Comparison of ENCODE assay signal across 8 cellular contexts in the genomic region with DNA sequence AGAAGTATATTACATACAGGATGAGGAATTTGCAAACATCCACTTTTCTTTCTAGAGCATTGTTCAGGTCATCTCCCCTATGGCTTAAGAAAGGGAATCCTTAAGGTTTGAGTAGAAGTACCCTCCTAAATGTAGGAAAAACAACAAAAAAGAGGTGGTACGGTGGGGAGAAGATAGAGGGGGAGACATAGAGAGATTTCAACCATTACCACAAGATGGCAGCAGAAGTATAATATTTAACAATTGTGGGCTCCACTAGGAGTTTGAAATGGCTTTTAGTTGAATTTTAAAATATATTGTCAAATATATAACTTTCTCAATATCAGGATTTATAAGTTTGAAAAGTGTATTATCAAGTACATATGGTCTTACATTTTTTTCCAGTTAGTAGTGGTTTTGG.
DNase-seq lines count a peak whose midpoint lies in the region; ATAC-seq and TF ChIP-seq lines count a peak whose summit lies in the region.

No MANE protein-coding gene starts in this region.

- intact Hi-C loops in activated CD4-positive, alpha-beta T cell treated with anti-CD3 and anti-CD28 coated beads for 36 hours (cut with DNase I, micrococcal nuclease) = loop anchor here (1.0 to 10.0 kb wide), 3 partner anchors 421 to 1215 kb away; no protein-coding TSS in a partner anchor

- no peak overlapping the region for H3K4me3 Mint-ChIP-seq in activated CD4-positive, alpha-beta T cell treated with anti-CD3 and anti-CD28 coated beads for 36 hours

- H3K9me3 ChIP-seq in neuronal stem cell (replicated peaks in 1 of 2; ENCODE audit: control insufficient read depth in 2 of 2, insufficient read depth in 1 of 2, low read depth in 1 of 2, low read length in 2 of 2) = no peaks in the 10 kb centered on the region

- no peak overlapping the region for H3K9ac ChIP-seq in neuronal stem cell (ENCODE audit: low read depth, low read length, poor library complexity)

- H3K4me2 ChIP-seq in neuronal stem cell (ENCODE audit: insufficient read depth, low read length, poor library complexity, severe bottlenecking) = no peak overlapping the region

- H3K36me3 Mint-ChIP-seq in activated CD4-positive, alpha-beta T cell treated with anti-CD3 and anti-CD28 coated beads for 36 hours (ENCODE audit: low read depth) = no peaks in the 10 kb centered on the region

- H4K8ac ChIP-seq in neuronal stem cell (ENCODE audit: low read depth, low read length) = no peak overlapping the region

- peak; percentile 26 for DNase-seq in M059J (ENCODE audit: low read depth)
- peak; percentile 30 for DNase-seq in dermis blood vessel endothelial cell
- DNase-seq in neuronal stem cell (ENCODE audit: low spot score) = no peak
- no peak for DNase-seq in activated CD4-positive, alpha-beta T cell treated with anti-CD3 and anti-CD28 coated beads, Interleukin-2, amount 50 U/mL, for 4 hours
- no peak for DNase-seq in activated CD4-positive, alpha-beta T cell treated with anti-CD3 and anti-CD28 coated beads for 36 hours
- no peak for DNase-seq in activated naive CD4-positive, alpha-beta T cell (lab: John Stamatoyannopoulos, UW)

- H2BK15ac ChIP-seq in neuronal stem cell (ENCODE audit: low read length) = no peak overlapping the region

- no peak overlapping the region for H2BK120ac ChIP-seq in neuronal stem cell (ENCODE audit: low read depth, low read length)

- H2AFZ ChIP-seq in neuronal stem cell (ENCODE audit: low read length) = peak overlapping the region; percentile 68

- TF ChIP-seq CTCF in 22Rv1 (IDR thresholded peaks at IDR 0.05) = peak; percentile 74
- peak; percentile 33; the same call in 1 of the 2 replicates for TF ChIP-seq CTCF in GM12875 (IDR thresholded peaks at IDR 0.05; ENCODE audit: borderline replicate concordance, insufficient read depth, low read depth, low read length)

- no peak overlapping the region for H3K18ac ChIP-seq in neuronal stem cell (ENCODE audit: low read length)

- H3K4ac ChIP-seq in neuronal stem cell (ENCODE audit: low read length) = no peak overlapping the region

- H3K4me1 Mint-ChIP-seq in activated CD4-positive, alpha-beta T cell treated with anti-CD3 and anti-CD28 coated beads for 36 hours = no peaks in the 10 kb centered on the region

- H3K27me3 ChIP-seq in neuronal stem cell (ENCODE audit: control insufficient read depth in 3 of 3, insufficient read depth in 3 of 3, low read depth in 1 of 3, low read length in 3 of 3) = peaks cover 0 to 32% (median 0%) of the 10 kb centered on the region in 3 experiments

- ATAC-seq in activated CD4-positive, alpha-beta T cell treated with anti-CD3 and anti-CD28 coated beads for 36 hours = no peak

- POLR2A ChIA-PET in activated CD4-positive, alpha-beta T cell treated with anti-CD3 and anti-CD28 coated beads for 36 hours (lab: Charles Lee) = no interaction called here

- peaks cover 14% of the 10 kb centered on the region for H3K27me3 Mint-ChIP-seq in activated CD4-positive, alpha-beta T cell treated with anti-CD3 and anti-CD28 coated beads for 36 hours

- H3K4me1 ChIP-seq in neuronal stem cell (ENCODE audit: control insufficient read depth in 2 of 2, insufficient read depth in 1 of 2, low read depth in 1 of 2, low read length in 2 of 2) = peaks cover 0 to 3% of the 10 kb centered on the region in 2 donors

- CTCF ChIA-PET in activated CD4-positive, alpha-beta T cell treated with anti-CD3 and anti-CD28 coated beads for 36 hours (lab: Charles Lee) = interaction anchor here (0.6 to 1.0 kb wide), 3 partner anchors 149 to 1005 kb away, joined by 3 read pairs; no protein-coding TSS in a partner anchor

- no peak overlapping the region for H3K27ac Mint-ChIP-seq in activated CD4-positive, alpha-beta T cell treated with anti-CD3 and anti-CD28 coated beads for 36 hours

- H3K79me1 ChIP-seq in neuronal stem cell (ENCODE audit: low read depth, low read length) = no peaks in the 10 kb centered on the region

- H3K9me3 Mint-ChIP-seq in activated CD4-positive, alpha-beta T cell treated with anti-CD3 and anti-CD28 coated beads for 36 hours (ENCODE audit: low read depth) = no peaks in the 10 kb centered on the region

- no peak overlapping the region for H2BK12ac ChIP-seq in neuronal stem cell (ENCODE audit: low read length)

- H2BK5ac ChIP-seq in neuronal stem cell (ENCODE audit: low read length) = no peak overlapping the region

- WGBS in neuronal stem cell (ENCODE audit: extremely low coverage in 2 of 2, insufficient read length in 2 of 2, insufficient replicate concordance in 1 of 2), 2 donors = no CpG with 5 or more reads among the region's 1 CpG

- H4K91ac ChIP-seq in neuronal stem cell (ENCODE audit: low read depth, low read length, poor library complexity) = no peak overlapping the region

- H3K36me3 ChIP-seq in neuronal stem cell (replicated peaks in 1 of 2; ENCODE audit: control insufficient read depth in 2 of 2, insufficient read depth in 2 of 2, low read length in 2 of 2) = no peaks in the 10 kb centered on the region

- H3K23ac ChIP-seq in neuronal stem cell (ENCODE audit: low read depth, low read length, poor library complexity) = no peak overlapping the region

- H3K27ac ChIP-seq in 22Rv1 = no peak overlapping the region
- no peak overlapping the region for H3K27ac ChIP-seq in neuronal stem cell (replicated peaks; ENCODE audit: low read length)

- H3K4me3 ChIP-seq in GM12875 (ENCODE audit: low read depth, low read length) = no peak overlapping the region
- H3K4me3 ChIP-seq in neuronal stem cell (ENCODE audit: low read length in 2 of 2) = no peak overlapping the region

- no peak overlapping the region for H2AK5ac ChIP-seq in neuronal stem cell (ENCODE audit: low read depth, low read length)

- H3K14ac ChIP-seq in neuronal stem cell (ENCODE audit: low read length) = no peak overlapping the region

Comparison
In these comparisons a context has a peak if more than half of its experiments do, and no peak if none do; other contexts are left out.
1. DNase-seq: peak in M059J (single experiment) and dermis blood vessel endothelial cell (single experiment); none in neuronal stem cell (single experiment), activated CD4-positive, alpha-beta T cell treated with anti-CD3 and anti-CD28 coated beads, Interleukin-2, amount 50 U/mL, for 4 hours (0 of 2), activated CD4-positive, alpha-beta T cell treated with anti-CD3 and anti-CD28 coated beads for 36 hours (single experiment) and activated naive CD4-positive, alpha-beta T cell (0 of 4).